ENCODE assay signal across 25 cellular contexts in the genomic region with DNA sequence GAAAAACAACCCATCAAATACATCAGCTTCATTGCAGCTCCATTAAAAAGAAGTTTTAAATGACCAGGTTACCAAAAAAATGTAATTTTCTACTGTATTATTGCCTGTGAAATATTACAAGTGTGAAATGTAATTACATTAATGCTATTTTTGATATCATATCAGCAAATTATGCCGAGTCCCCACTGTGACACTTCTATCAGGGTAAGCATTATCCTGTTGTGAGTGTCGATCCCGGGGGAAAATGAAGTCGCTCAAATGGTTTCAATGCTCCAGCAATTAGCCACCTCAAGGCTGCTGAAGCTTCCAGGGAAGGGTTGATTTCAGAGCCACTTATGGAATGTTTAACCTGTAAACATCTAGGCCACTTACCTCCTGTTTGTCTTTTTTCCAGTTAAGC.
"Had no signal": no experiment of that assay in that cellular context is flagged by ENCODE, and none has a peak within 500 bp of the region (broad histone marks: within the 10 kb centered on the region; RNA-seq: fewer than 3 reads in every experiment).

No MANE protein-coding gene starts in this region.

- H3K36me3 ChIP-seq: colonic mucosa, esophagus muscularis mucosa, heart right ventricle, left lung, neural progenitor cell, right lobe of liver, stomach, thyroid gland had no signal

- H3K9me3 ChIP-seq: colonic mucosa, esophagus muscularis mucosa, left lung, mucosa of descending colon, right lobe of liver, stomach, thyroid gland had no signal

- H3K4me1 ChIP-seq: colonic mucosa, esophagus muscularis mucosa, foreskin keratinocyte, heart right ventricle, left lung, neural progenitor cell, parathyroid adenoma, right lobe of liver, stomach, thyroid gland had no signal

- DNase-seq: colonic mucosa; effector CD8-positive, alpha-beta T cell; endodermal cell; foreskin keratinocyte; glutamatergic neuron; heart right ventricle; hippocampal formation; left cardiac atrium; left lung; mesenchymal stem cell; mucosa of descending colon; naive B cell; right lobe of liver; small intestine; stimulated activated CD4-positive, alpha-beta T cell treated with anti-CD3 and anti-CD28 coated beads, Interleukin-15, amount 100 ng/mL, for 24 hours; stimulated activated CD4-positive, alpha-beta T cell treated with anti-CD3 and anti-CD28 coated beads, Interleukin-4, amount 100 ng/mL, for 1 hour; stimulated activated CD8-positive, alpha-beta memory T cell treated with anti-CD3 and anti-CD28 coated beads, Interleukin-4, amount 100 ng/mL, for 48 hours; stimulated activated naive CD4-positive, alpha-beta T cell; stomach; thyroid gland had no signal

- ATAC-seq: foreskin keratinocyte; heart right ventricle; left cardiac atrium; left lung; mucosa of descending colon; natural killer cell treated with Interleukin-12 subunit alpha and Interleukin-12 subunit beta and Interleukin-15 and Interleukin-18, amount 100 ng/mL, for 72 hours; right lobe of liver had no signal

- H3K27ac ChIP-seq: colonic mucosa, epithelial cell of prostate, esophagus muscularis mucosa, foreskin keratinocyte, heart right ventricle, left lung, neural progenitor cell, parathyroid adenoma, right lobe of liver, stomach, thyroid gland had no signal

- H3K4me3 ChIP-seq: colonic mucosa, esophagus muscularis mucosa, heart right ventricle, left lung, mucosa of descending colon, neural progenitor cell, right lobe of liver, stomach, thyroid gland had no signal
